ENCODE assay signal across 25 cellular contexts in the genomic region with DNA sequence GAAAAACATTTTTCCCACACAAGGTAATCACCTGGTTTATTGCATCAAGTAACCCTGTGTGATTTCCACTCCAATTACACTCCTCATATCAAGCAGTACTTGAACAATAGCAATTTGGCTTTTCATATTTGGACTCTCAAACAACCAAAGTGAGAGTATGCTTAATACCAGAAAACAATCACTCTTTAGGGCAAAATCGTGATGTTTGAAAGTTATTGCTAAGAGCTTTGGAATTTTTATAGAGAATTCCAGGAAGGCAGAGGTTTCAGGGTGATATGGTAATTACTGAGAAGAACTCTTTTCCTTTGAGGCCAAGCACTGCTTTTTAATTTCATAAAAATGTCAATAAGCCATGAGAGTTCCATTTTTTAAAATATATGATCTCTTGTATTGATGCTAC.
"Had no signal": no experiment of that assay in that cellular context is flagged by ENCODE, and none has a peak within 500 bp of the region (broad histone marks: within the 10 kb centered on the region; RNA-seq: fewer than 3 reads in every experiment).

No MANE protein-coding gene starts in this region.

- H3K9me3 ChIP-seq: adrenal gland had no signal

- H3K27me3 ChIP-seq: adrenal gland had no signal

- DNase-seq: activated CD4-positive, alpha-beta T cell treated with anti-CD3 and anti-CD28 coated beads for 48 hours; activated CD4-positive, alpha-beta T cell treated with anti-CD3 and anti-CD28 coated beads, Interleukin-2, amount 50 U/mL, for 4 hours; activated CD8-positive, alpha-beta memory T cell treated with anti-CD3 and anti-CD28 coated beads, Interleukin-2, amount 50 U/mL, for 48 hours; activated CD8-positive, alpha-beta T cell treated with anti-CD3 and anti-CD28 coated beads, Interleukin-2, amount 10 ng/mL, durations not matched to agents 7 days and 5 days; activated naive CD4-positive, alpha-beta T cell treated with anti-CD3 and anti-CD28 coated beads, Interleukin-2, amount 50 U/mL, for 16 hours; activated naive CD8-positive, alpha-beta T cell treated with anti-CD3 and anti-CD28 coated beads, Interleukin-2, amount 10 ng/mL, durations not matched to agents 7 days and 5 days; activated T-cell treated with anti-CD3 and anti-CD28 coated beads, Interleukin-2, amount 50 U/mL, for 1 hour; adrenal gland; anterior cingulate cortex; cerebellar nuclear complex; MM.1S; NCI-H1105; NCI-H1436; NCI-H1694 treated with DMSO at 0.1 percent for 48 hours; NCI-H2029 treated with DMSO at 0.1 percent for 48 hours; NCI-H226; NCI-H526 treated with DMSO at 0.1 percent for 48 hours; NCI-H82; RPMI8226 had no signal

- H3K27ac Mint-ChIP-seq: activated CD8-positive, alpha-beta T cell treated with anti-CD3 and anti-CD28 coated beads, Interleukin-2, amount 10 ng/mL, durations not matched to agents 7 days and 5 days; activated naive CD8-positive, alpha-beta T cell treated with anti-CD3 and anti-CD28 coated beads, Interleukin-2, amount 10 ng/mL, durations not matched to agents 7 days and 5 days; T-helper 1 cell treated with Interleukin-12 subunit alpha and Interleukin-12 subunit beta and Interleukin-4 antibody, amounts not matched to agents 30 μg/mL and 1 μg/mL, for 36 hours had no signal

- H3K27ac ChIP-seq: adrenal gland had no signal

- H3K27me3 Mint-ChIP-seq: activated naive CD8-positive, alpha-beta T cell treated with anti-CD3 and anti-CD28 coated beads, Interleukin-2, amount 10 ng/mL, durations not matched to agents 7 days and 5 days had no signal

- H3K4me3 Mint-ChIP-seq: activated CD8-positive, alpha-beta T cell treated with anti-CD3 and anti-CD28 coated beads, Interleukin-2, amount 10 ng/mL, durations not matched to agents 7 days and 5 days; activated naive CD8-positive, alpha-beta T cell treated with anti-CD3 and anti-CD28 coated beads, Interleukin-2, amount 10 ng/mL, durations not matched to agents 7 days and 5 days; T-helper 1 cell treated with Interleukin-12 subunit alpha and Interleukin-12 subunit beta and Interleukin-4 antibody, amounts not matched to agents 30 μg/mL and 1 μg/mL, for 36 hours had no signal

- H3K36me3 ChIP-seq: adrenal gland had no signal

- H3K4me1 Mint-ChIP-seq: activated naive CD8-positive, alpha-beta T cell treated with anti-CD3 and anti-CD28 coated beads, Interleukin-2, amount 10 ng/mL, durations not matched to agents 7 days and 5 days had no signal

- FAIRE-seq: colon had no signal

- H3K4me3 ChIP-seq: adrenal gland had no signal

- ATAC-seq: activated CD4-positive, CD25-positive, alpha-beta regulatory T cell treated with anti-CD3 and anti-CD28 coated beads, Interleukin-2, amount 50 U/mL, for 24 hours; activated CD8-positive, alpha-beta T cell treated with anti-CD3 and anti-CD28 coated beads, Interleukin-2, amount 10 ng/mL, durations not matched to agents 7 days and 5 days; Panc1; Right ventricle myocardium inferior; SK-N-SH treated with all-trans-retinoic acid at 6 μM for 48 hours had no signal

- H3K4me1 ChIP-seq: adrenal gland had no signal

- H3K36me3 Mint-ChIP-seq: activated naive CD8-positive, alpha-beta T cell treated with anti-CD3 and anti-CD28 coated beads, Interleukin-2, amount 10 ng/mL, durations not matched to agents 7 days and 5 days had no signal
